Comparison of ENCODE assay signal across 8 cellular contexts in the genomic region with DNA sequence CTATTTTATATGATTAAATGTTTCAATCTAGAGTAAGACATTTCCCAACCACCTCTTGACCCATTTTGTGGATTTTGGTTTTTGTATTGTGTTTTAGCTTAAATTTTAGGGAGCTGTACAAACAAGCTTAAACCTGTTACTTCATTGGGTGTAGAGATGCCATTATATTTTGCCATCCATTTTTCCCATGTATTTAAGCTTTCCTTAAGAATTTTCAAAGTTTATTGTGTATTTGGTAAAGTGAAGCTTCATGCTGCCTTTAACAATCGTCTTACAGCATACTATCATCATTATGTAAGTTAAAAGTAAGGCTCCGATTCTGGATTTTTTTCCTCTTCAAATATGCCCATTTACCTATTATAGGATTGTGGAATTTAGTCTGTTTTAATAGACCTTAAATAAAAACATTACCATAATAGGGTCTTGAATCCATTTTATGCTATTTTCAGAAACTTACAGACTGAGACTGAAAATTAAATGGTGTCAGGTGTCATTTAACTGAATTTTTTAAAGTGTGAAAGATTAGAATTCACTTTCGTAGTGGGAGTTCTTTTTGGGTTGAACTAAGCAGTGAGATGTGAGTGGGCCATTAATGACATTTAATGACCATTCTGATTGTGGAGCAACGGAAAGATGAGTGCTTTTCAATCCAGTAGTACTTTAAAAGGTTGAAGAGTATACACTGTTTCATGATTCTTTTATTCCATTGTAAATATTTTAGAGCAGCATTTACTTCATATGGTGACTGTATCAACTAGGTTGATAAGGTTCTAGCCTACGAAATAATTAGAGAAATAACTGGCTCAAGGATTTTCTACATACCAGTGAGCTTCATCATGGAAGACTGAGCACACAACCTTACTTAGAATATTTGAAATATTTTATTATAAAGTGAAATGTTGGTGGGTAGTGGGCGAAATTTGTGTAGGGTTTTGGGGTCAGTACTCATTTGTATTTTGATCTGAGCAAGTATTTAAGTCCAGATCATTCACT. TPM values are rescaled to one million over a fixed set of nuclear protein-coding genes. Genes with fewer than 3 reads are reported as not detected.
DNase-seq lines count a peak whose midpoint lies in the region; ATAC-seq and TF ChIP-seq lines count a peak whose summit lies in the region.

No MANE protein-coding gene starts in this region.

- DNase-seq in CD8-positive, alpha-beta T cell: no peak
- DNase-seq in NB4 (ENCODE audit: low read depth) (no peak), colonic mucosa (no peak), HuH-7.5 (ENCODE audit: low spot score) (no peak), foreskin melanocyte (no peak), NCI-H2081 (lab: John Stamatoyannopoulos, UW) (no peak)
- no peak for DNase-seq in activated effector memory CD4-positive, alpha-beta T cell treated with anti-CD3 and anti-CD28 coated beads, Interleukin-2, amount 50 U/mL, for 16 hours

- H3K36me3 ChIP-seq in CD8-positive, alpha-beta T cell (ENCODE audit: insufficient read depth, low read length): no peaks in the 10 kb centered on the region
- no peaks in the 10 kb centered on the region for H3K36me3 ChIP-seq in colonic mucosa
- H3K36me3 ChIP-seq in neuron (ENCODE audit: insufficient read depth, low read length): no peaks in the 10 kb centered on the region

- peak overlapping the region; percentile 99 for H3K4me3 Mint-ChIP-seq in CD8-positive, alpha-beta T cell

- no peak for TF ChIP-seq POLR2A in NB4 (IDR thresholded peaks at IDR 0.05; ENCODE audit: extremely low read depth, insufficient read length)

- H3K9ac ChIP-seq in colonic mucosa (ENCODE audit: low read depth in 2 of 2, low read length in 2 of 2): peak overlapping the region; percentile 19 to 87

- intact Hi-C loops in CD8-positive, alpha-beta T cell (cut with DNase I, micrococcal nuclease): loop anchor here (2.0 to 5.0 kb wide), 2 partner anchors 14 to 41 kb away; no protein-coding TSS in a partner anchor
- intact Hi-C loops in colonic mucosa (cut with DNase I): loop anchor here (10.0 kb wide), 1 partner anchor 72 kb away; no protein-coding TSS in a partner anchor

- H3K27ac ChIP-seq in CD8-positive, alpha-beta T cell (ENCODE audit: low read depth, low read length): peak overlapping the region; percentile 99
- peak overlapping the region; percentile 99 for H3K27ac ChIP-seq in colonic mucosa

- H3K9me3 Mint-ChIP-seq in CD8-positive, alpha-beta T cell: no peaks in the 10 kb centered on the region

- CTCF ChIA-PET in CD8-positive, alpha-beta T cell (lab: Charles Lee): interaction anchor here (1.6 to 9.8 kb wide), 4 partner anchors 10 to 33 kb away, joined by 5 to 97 read pairs (median 6); no protein-coding TSS in a partner anchor

- no peak overlapping the region for H2AFZ ChIP-seq in neuron (ENCODE audit: low read depth, low read length)

- peaks cover 33% of the 10 kb centered on the region for H3K4me1 ChIP-seq in CD8-positive, alpha-beta T cell (ENCODE audit: insufficient read depth, low read length)
- peaks cover 11% of the 10 kb centered on the region for H3K4me1 ChIP-seq in colonic mucosa
- H3K4me1 ChIP-seq in neuron (ENCODE audit: insufficient read depth, low read length): peaks cover 24% of the 10 kb centered on the region

- H3K36me3 Mint-ChIP-seq in CD8-positive, alpha-beta T cell: peaks cover 61% of the 10 kb centered on the region

- no peak for TF ChIP-seq CTCF in CD8-positive, alpha-beta T cell (IDR thresholded peaks at IDR 0.05)
- TF ChIP-seq CTCF in NB4 (IDR thresholded peaks at IDR 0.05; ENCODE audit: low read depth, low read length): no peak
- TF ChIP-seq CTCF in colonic mucosa (IDR thresholded peaks at IDR 0.05): no peak

- no peaks in the 10 kb centered on the region for H3K27me3 Mint-ChIP-seq in CD8-positive, alpha-beta T cell (ENCODE audit: low read depth)

- POLR2A ChIA-PET in CD8-positive, alpha-beta T cell (lab: Charles Lee): interaction anchor here (0.7 to 10.2 kb wide), 9 partner anchors 9 to 1641 kb away, joined by 3 to 194 read pairs (median 6); no protein-coding TSS in a partner anchor

- no peak for ATAC-seq in CD8-positive, alpha-beta T cell

- H3K27ac Mint-ChIP-seq in CD8-positive, alpha-beta T cell: peak overlapping the region; percentile 83

- H3K4me1 Mint-ChIP-seq in CD8-positive, alpha-beta T cell (ENCODE audit: low read depth): peaks cover 43% of the 10 kb centered on the region

- H3K4me3 ChIP-seq in CD8-positive, alpha-beta T cell (ENCODE audit: low read depth, low read length): peak overlapping the region; percentile 99
- H3K4me3 ChIP-seq in NB4 (ENCODE audit: low read depth, low read length): peak overlapping the region; percentile 75
- peak overlapping the region; percentile 62 for H3K4me3 ChIP-seq in colonic mucosa
- peak overlapping the region; percentile 82 for H3K4me3 ChIP-seq in neuron (ENCODE audit: low read length)

- no peaks in the 10 kb centered on the region for H3K27me3 ChIP-seq in CD8-positive, alpha-beta T cell (ENCODE audit: insufficient read depth, low read length)
- H3K27me3 ChIP-seq in colonic mucosa (no peaks in the 10 kb centered on the region), neuron (ENCODE audit: insufficient read depth, low read length) (no peaks in the 10 kb centered on the region)

- H3K9me3 ChIP-seq in CD8-positive, alpha-beta T cell (ENCODE audit: low read length): no peaks in the 10 kb centered on the region
- H3K9me3 ChIP-seq in colonic mucosa: no peaks in the 10 kb centered on the region
- H3K9me3 ChIP-seq in neuron (ENCODE audit: low read length): no peaks in the 10 kb centered on the region

RNA-seq across cellular contexts. Expression of gene KMT2E, which starts 2.4 kb away (rescaled TPM):
- 100 to 1,000 TPM; 320 TPM for total RNA-seq in CD8-positive, alpha-beta T cell
- total RNA-seq in colonic mucosa: 100 to 1,000 TPM in 1 of 2 donors, 10 to 100 TPM in 1; 78.6 to 116 TPM
